In the genomic region with DNA sequence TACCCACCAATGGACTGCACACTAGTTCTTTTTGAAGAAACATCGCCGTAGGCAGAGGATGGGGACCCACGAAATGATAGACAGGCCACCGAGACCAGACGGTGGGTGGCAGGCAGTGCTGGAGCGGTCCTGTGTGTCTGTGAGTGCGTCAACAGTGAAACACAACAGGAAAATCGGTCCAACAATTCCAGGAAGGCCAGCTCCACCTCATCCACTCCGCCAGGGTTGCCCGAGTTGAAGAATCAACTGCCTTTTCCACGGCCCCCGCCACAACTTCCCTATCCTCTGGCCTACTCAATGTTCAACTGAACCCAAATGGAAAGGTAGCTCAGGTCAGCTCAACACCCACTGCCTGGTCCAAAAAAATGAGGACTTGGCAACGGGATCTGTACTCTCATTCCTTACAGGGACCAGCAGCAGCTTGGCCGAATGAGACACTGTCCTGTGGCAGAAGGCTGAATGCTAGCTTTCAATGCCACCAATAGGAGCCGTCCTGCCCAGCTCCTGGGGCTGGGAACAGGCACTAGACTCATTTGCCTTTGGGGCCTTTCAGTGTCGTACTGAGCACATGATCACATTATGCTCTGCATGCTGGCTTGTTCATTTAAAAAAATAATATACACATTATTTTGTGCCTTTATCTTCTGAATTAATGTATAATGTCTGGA, we compare ENCODE assay signal across 1 cellular context.
TF ChIP-seq lines count a peak whose summit lies in the region.

No MANE protein-coding gene starts in this region.

TF ChIP-seq in endothelial cell of umbilical vein, 7 proteins besides CTCF, POLR2A, EP300 and RAD21:
- TF ChIP-seq, protein P1, sequence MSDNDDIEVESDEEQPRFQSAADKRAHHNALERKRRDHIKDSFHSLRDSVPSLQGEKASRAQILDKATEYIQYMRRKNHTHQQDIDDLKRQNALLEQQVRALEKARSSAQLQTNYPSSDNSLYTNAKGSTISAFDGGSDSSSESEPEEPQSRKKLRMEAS (IDR thresholded peaks at IDR 0.05; ENCODE audit: insufficient read depth, insufficient read length), result no peak
- TF ChIP-seq MYC (IDR thresholded peaks at IDR 0.05; ENCODE audit: low read depth, low read length) (no peak), JUN (IDR thresholded peaks at IDR 0.05; ENCODE audit: borderline replicate concordance, insufficient read depth, insufficient read length, low read depth) (no peak), EZH2 (IDR thresholded peaks at IDR 0.05; ENCODE audit: borderline replicate concordance, low read depth, low read length, severe bottlenecking) (no peak), FOS (IDR thresholded peaks at IDR 0.05; ENCODE audit: borderline replicate concordance, insufficient read depth, low read length) (no peak), POLR2AphosphoS5 (IDR thresholded peaks at IDR 0.05; ENCODE audit: insufficient read depth, low read depth, low read length) (peak; percentile 28)
